ENCODE assay signal across 1 cellular context in the genomic region with DNA sequence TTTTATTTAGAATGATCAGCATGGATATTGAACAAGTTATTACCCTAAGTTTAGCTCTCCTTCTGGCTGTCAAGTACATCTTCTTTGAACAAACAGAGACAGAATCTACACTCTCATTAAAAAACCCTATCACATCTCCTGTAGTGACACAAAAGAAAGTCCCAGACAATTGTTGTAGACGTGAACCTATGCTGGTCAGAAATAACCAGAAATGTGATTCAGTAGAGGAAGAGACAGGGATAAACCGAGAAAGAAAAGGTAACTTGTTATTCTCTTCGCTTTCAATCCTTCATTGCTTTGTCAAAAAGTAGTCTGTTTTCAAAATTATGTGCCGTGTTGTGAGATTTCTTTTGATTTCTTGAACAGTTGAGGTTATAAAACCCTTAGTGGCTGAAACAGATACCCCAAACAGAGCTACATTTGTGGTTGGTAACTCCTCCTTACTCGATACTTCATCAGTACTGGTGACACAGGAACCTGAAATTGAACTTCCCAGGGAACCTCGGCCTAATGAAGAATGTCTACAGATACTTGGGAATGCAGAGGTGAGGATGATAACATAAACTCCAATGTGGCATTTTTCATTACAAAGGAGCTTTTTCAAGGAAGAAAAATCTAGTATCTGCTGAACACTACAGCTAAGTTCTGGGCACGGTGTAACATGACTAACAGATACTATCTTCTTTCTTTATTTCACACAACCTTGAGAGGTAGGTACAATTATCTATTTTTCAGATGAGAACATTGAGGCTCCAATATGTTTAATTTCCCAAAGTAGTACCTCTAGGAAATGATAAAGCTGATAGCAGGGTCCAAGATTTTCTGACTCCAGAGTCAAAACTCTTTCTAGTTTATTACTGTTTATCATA.
TF ChIP-seq lines count a peak whose summit lies in the region.

No MANE protein-coding gene starts in this region.

TF ChIP-seq in endothelial cell of umbilical vein, 7 proteins besides CTCF, POLR2A, EP300 and RAD21:
- TF ChIP-seq POLR2AphosphoS5 (IDR thresholded peaks at IDR 0.05; ENCODE audit: insufficient read depth, low read depth, low read length) (no peak), EZH2 (IDR thresholded peaks at IDR 0.05; ENCODE audit: borderline replicate concordance, low read depth, low read length, severe bottlenecking) (no peak), MAX (IDR thresholded peaks at IDR 0.05; ENCODE audit: insufficient read depth, insufficient read length) (no peak), GATA2 (IDR thresholded peaks at IDR 0.05; ENCODE audit: insufficient read depth, insufficient read length, low read depth, low read length) (no peak), FOS (IDR thresholded peaks at IDR 0.05; ENCODE audit: borderline replicate concordance, insufficient read depth, low read length) (no peak), MYC (IDR thresholded peaks at IDR 0.05; ENCODE audit: low read depth, low read length) (no peak), JUN (IDR thresholded peaks at IDR 0.05; ENCODE audit: borderline replicate concordance, insufficient read depth, insufficient read length, low read depth) (no peak)
